Comparison of ENCODE assay signal across 8 cellular contexts in the genomic region with DNA sequence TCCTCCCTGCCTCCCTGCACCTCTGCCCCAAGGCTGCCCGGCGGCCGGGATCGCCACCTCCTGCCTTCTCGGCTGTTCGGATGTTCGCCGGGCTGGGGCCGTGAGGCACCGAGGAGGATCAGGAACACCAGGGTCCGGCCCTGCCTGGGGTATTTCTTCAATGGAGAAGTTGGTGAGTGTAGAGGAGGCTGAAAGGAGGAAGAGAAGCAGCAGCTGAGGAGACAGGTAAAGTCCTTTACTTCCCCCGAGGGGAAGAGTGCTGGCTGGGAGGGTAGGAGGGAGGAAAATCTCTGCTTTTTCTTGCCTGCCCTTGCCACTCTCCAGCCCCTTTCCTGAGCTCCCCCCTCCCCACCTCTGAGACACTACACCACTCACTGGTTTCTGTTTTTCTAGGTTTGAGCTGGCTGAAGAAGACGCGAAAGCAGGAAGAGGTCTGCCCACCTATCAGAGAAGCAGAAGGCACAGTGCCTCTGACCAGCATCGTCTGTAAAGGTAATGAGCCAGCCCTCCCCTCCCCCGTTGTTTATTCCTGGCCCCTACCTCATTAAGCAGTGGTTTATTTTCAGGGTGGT. TPM values are rescaled to one million over a fixed set of nuclear protein-coding genes. Genes with fewer than 3 reads are reported as not detected.
DNase-seq lines count a peak whose midpoint lies in the region; ATAC-seq and TF ChIP-seq lines count a peak whose summit lies in the region.

No MANE protein-coding gene starts in this region.

- H3K4me3 Mint-ChIP-seq in CD4-positive, alpha-beta T cell = peak overlapping the region; percentile 96

- H3K27ac Mint-ChIP-seq in CD4-positive, alpha-beta T cell = peak overlapping the region; percentile 87

- peaks cover 60% of the 10 kb centered on the region for H3K4me1 Mint-ChIP-seq in CD4-positive, alpha-beta T cell (ENCODE audit: low read depth)

- H3K36me3 ChIP-seq in SJSA1 (peaks cover 14% of the 10 kb centered on the region), lung (ENCODE audit: control insufficient read depth in 2 of 2, insufficient read depth in 2 of 2, low read length in 2 of 2) (peaks cover 0 to 3% of the 10 kb centered on the region in 2 donors), thymus (ENCODE audit: control insufficient read depth, insufficient read depth) (peaks cover 4% of the 10 kb centered on the region)

- CTCF ChIA-PET in CD4-positive, alpha-beta T cell (lab: Charles Lee) = interaction anchor here (0.9 to 3.7 kb wide), 3 partner anchors 30 to 261 kb away, joined by 3 to 18 read pairs (median 5); no protein-coding TSS in a partner anchor

- no peaks in the 10 kb centered on the region for H3K9me3 ChIP-seq in CD4-positive, alpha-beta T cell (ENCODE audit: control insufficient read depth, low read length)
- no peaks in the 10 kb centered on the region for H3K9me3 ChIP-seq in SJSA1 (replicated peaks)
- H3K9me3 ChIP-seq in lung (ENCODE audit: control insufficient read depth in 2 of 2, insufficient read depth in 1 of 2, low read length in 1 of 2) = no peaks in the 10 kb centered on the region
- H3K9me3 ChIP-seq in thymus (ENCODE audit: control insufficient read depth) = no peaks in the 10 kb centered on the region

- H3K27ac ChIP-seq in CD4-positive, alpha-beta T cell (ENCODE audit: low read depth, low read length) = peak overlapping the region; percentile 77
- no peak overlapping the region; the same call in 1 of the 2 replicates for H3K27ac ChIP-seq in SJSA1
- peak overlapping the region; percentile 83 to 87 for H3K27ac ChIP-seq in lung (ENCODE audit: low read depth in 1 of 2, low read length in 1 of 2)
- peak overlapping the region; percentile 77 for H3K27ac ChIP-seq in thymus (ENCODE audit: low read depth)

- H3K4me1 ChIP-seq in SJSA1 (replicated peaks) = peaks cover 10% of the 10 kb centered on the region
- H3K4me1 ChIP-seq in lung (ENCODE audit: control insufficient read depth in 2 of 2, insufficient read depth in 2 of 2, low read length in 2 of 2) = peaks cover 6 to 8% of the 10 kb centered on the region in 2 donors
- peaks cover 12% of the 10 kb centered on the region for H3K4me1 ChIP-seq in thymus (ENCODE audit: control insufficient read depth, insufficient read depth, low read length)

- H3K27me3 ChIP-seq in CD4-positive, alpha-beta T cell (ENCODE audit: control insufficient read depth, insufficient read depth, low read length) = no peaks in the 10 kb centered on the region
- H3K27me3 ChIP-seq in SJSA1 (replicated peaks) (no peaks in the 10 kb centered on the region), lung (ENCODE audit: control insufficient read depth, insufficient read depth) (no peaks in the 10 kb centered on the region), thymus (ENCODE audit: control insufficient read depth, insufficient read depth) (no peaks in the 10 kb centered on the region)

- H3K4me3 ChIP-seq in SJSA1 (peak overlapping the region; percentile 78), cardiac fibroblast (replicated peaks in 1 of 2; ENCODE audit: low read depth in 2 of 2, low read length in 2 of 2) (peak overlapping the region; percentile 88 to 96), lung (peak overlapping the region; percentile 81), thymus (ENCODE audit: low read length) (peak overlapping the region; percentile 82)

- 0 to 2% methylated on average over 16 of the region's 16 CpGs for WGBS in lung, 2 donors
- WGBS in thymus = 1% methylated on average over 16 of the region's 16 CpGs

- H3K36me3 Mint-ChIP-seq in CD4-positive, alpha-beta T cell (ENCODE audit: low read depth) = peaks cover 37% of the 10 kb centered on the region

- POLR2A ChIA-PET in CD4-positive, alpha-beta T cell (lab: Charles Lee) = interaction anchor here (0.5 to 2.7 kb wide), 16 partner anchors 8 to 1121 kb away, joined by 3 to 29 read pairs (median 5); a partner anchor contains a TSS

- DNase-seq in CD4-positive, alpha-beta T cell = peak in 6 of 10 experiments; percentile 14 to 30 (median 16)
- DNase-seq in SJSA1 (ENCODE audit: low read depth in 1 of 2, low spot score in 2 of 2) (peak in 1 of 2 experiments; percentile 60), cardiac fibroblast (ENCODE audit: low read depth in 2 of 2) (peak; percentile 18 to 26), lung (ENCODE audit: low spot score) (no peak), KG1 (lab: John Stamatoyannopoulos, UW) (no peak)

- ATAC-seq in CD4-positive, alpha-beta T cell (ENCODE audit: poor library complexity) = no peak
- peak; percentile 37 for ATAC-seq in GM19043 (IDR thresholded peaks at IDR 0.05; ENCODE audit: low read depth, unreplicated experiment)
- peak; percentile 53 for ATAC-seq in HG03159 (IDR thresholded peaks at IDR 0.05; ENCODE audit: unreplicated experiment)
- ATAC-seq in lung (ENCODE audit: insufficient read depth, low FRiP score) = peak; percentile 19

- no peak for TF ChIP-seq CTCF in CD4-positive, alpha-beta T cell (IDR thresholded peaks at IDR 0.05)
- TF ChIP-seq CTCF in cardiac fibroblast (IDR thresholded peaks at IDR 0.05; ENCODE audit: low read depth, low read length) (no peak), lung (IDR thresholded peaks at IDR 0.05; ENCODE audit: control extremely low read depth, extremely low read depth) (no peak)

- no peaks in the 10 kb centered on the region for H3K9me3 Mint-ChIP-seq in CD4-positive, alpha-beta T cell

- H3K27me3 Mint-ChIP-seq in CD4-positive, alpha-beta T cell = no peaks in the 10 kb centered on the region

- intact Hi-C loops in CD4-positive, alpha-beta T cell (cut with DNase I, micrococcal nuclease) = loop anchor here (2.0 to 10.0 kb wide), 10 partner anchors 30 to 1122 kb away; a partner anchor contains a TSS

RNA-seq across cellular contexts. Expression of a gene that starts 0.5 kb away (rescaled TPM):
- total RNA-seq in CD4-positive, alpha-beta T cell = 10 to 100 TPM; 14.9 to 16.7 TPM
- 8.6 and 11.4 TPM in 2 replicates for total RNA-seq in SJSA1 (2014; rRNA removed; shearing (Covaris generic))
- total RNA-seq in lung = 10 to 100 TPM; 15.3 to 18.3 TPM
- 1 to 10 TPM; 3.3 to 6.5 TPM for polyA plus RNA-seq in lung
- polyA plus RNA-seq in thymus = 6.5 TPM

RNA-seq across cellular contexts. Expression of a gene that starts 0.9 kb away (rescaled TPM):
- 10 to 100 TPM; 38.9 to 39.6 TPM for total RNA-seq in CD4-positive, alpha-beta T cell
- 19.3 and 24.2 TPM in 2 replicates for total RNA-seq in SJSA1 (2014; rRNA removed; shearing (Covaris generic))
- total RNA-seq in lung = 10 to 100 TPM; 14.4 to 24.1 TPM
- polyA plus RNA-seq in lung = 1 to 10 TPM; 8.0 to 9.3 TPM
- 19.1 TPM for polyA plus RNA-seq in thymus

Comparison
In these comparisons a context has a peak if more than half of its experiments do, and no peak if none do; other contexts are left out.
1. DNase-seq: peak in CD4-positive, alpha-beta T cell (6 of 10) and cardiac fibroblast (2 of 2); none in lung (single experiment) and KG1 (single experiment).
2. Peak in every context shown above with its lines, with median percentiles within 50 percentile points of each other: H3K4me3 ChIP-seq.